Comparison of ENCODE assay signal across 17 cellular contexts in genomic region chr18:53701697-53702096, GRCh38.
"Had no signal": no experiment of that assay in that cellular context is flagged by ENCODE, and none has a peak within 500 bp of the region (broad histone marks: within the 10 kb centered on the region; RNA-seq: fewer than 3 reads in every experiment).

No MANE protein-coding gene starts in this region.

- H3K4me1 ChIP-seq: gastrocnemius medialis, lower lobe of right lung, prostate gland, right atrium auricular region, thyroid gland had no signal

- H3K4me1 Mint-ChIP-seq: naive thymus-derived CD8-positive, alpha-beta T cell had no signal

- H3K27me3 ChIP-seq: gastrocnemius medialis, right atrium auricular region, thyroid gland had no signal

- ATAC-seq: gastrocnemius medialis; lower lobe of right lung; naive thymus-derived CD8-positive, alpha-beta T cell had no signal

- H3K36me3 ChIP-seq: gastrocnemius medialis, lower lobe of right lung, prostate gland, right atrium auricular region, thyroid gland, WERI-Rb-1 had no signal

- H3K4me3 Mint-ChIP-seq: activated CD4-positive, alpha-beta memory T cell treated with anti-CD3 and anti-CD28 coated beads for 36 hours; activated naive CD8-positive, alpha-beta T cell; naive thymus-derived CD8-positive, alpha-beta T cell had no signal

- H3K36me3 Mint-ChIP-seq: activated CD4-positive, alpha-beta memory T cell treated with anti-CD3 and anti-CD28 coated beads for 36 hours; activated naive CD8-positive, alpha-beta T cell; naive thymus-derived CD8-positive, alpha-beta T cell had no signal

- H3K9me3 Mint-ChIP-seq: activated CD4-positive, alpha-beta memory T cell treated with anti-CD3 and anti-CD28 coated beads for 36 hours had no signal

- H3K27me3 Mint-ChIP-seq: activated CD4-positive, alpha-beta memory T cell treated with anti-CD3 and anti-CD28 coated beads for 36 hours; activated naive CD8-positive, alpha-beta T cell; naive thymus-derived CD8-positive, alpha-beta T cell had no signal

- H3K9me3 ChIP-seq: gastrocnemius medialis, lower lobe of right lung, prostate gland, right atrium auricular region, thyroid gland had no signal

- H3K4me3 ChIP-seq: gastrocnemius medialis, lower lobe of right lung, prostate gland, right atrium auricular region, thyroid gland had no signal

- H3K27ac Mint-ChIP-seq: activated CD4-positive, alpha-beta memory T cell treated with anti-CD3 and anti-CD28 coated beads for 36 hours; activated naive CD8-positive, alpha-beta T cell; naive thymus-derived CD8-positive, alpha-beta T cell had no signal

- DNase-seq: activated CD4-positive, alpha-beta memory T cell treated with anti-CD3 and anti-CD28 coated beads for 36 hours; activated T-cell treated with anti-CD3 and anti-CD28 coated beads for 4 hours; cerebellar nuclear complex; cortex of kidney; effector CD4-positive, alpha-beta T cell; gastrocnemius medialis; head of caudate nucleus; lower lobe of right lung; naive thymus-derived CD8-positive, alpha-beta T cell; stimulated activated CD4-positive, alpha-beta T cell treated with anti-CD3 and anti-CD28 coated beads, Interleukin-12 subunit alpha, Interleukin-12 subunit beta, amount 100 ng/mL, for 4 hours; stimulated activated CD4-positive, alpha-beta T cell treated with anti-CD3 and anti-CD28 coated beads, Interleukin-2, amount 100 ng/mL, for 24 hours; stimulated activated naive CD4-positive, alpha-beta T cell treated with Interleukin-2 at 50 U/mL for 16 hours; thyroid gland; WERI-Rb-1 had no signal

- H3K27ac ChIP-seq: gastrocnemius medialis, lower lobe of right lung, prostate gland, right atrium auricular region, thyroid gland, WERI-Rb-1 had no signal
